Comparison of ENCODE assay signal across 8 cellular contexts in the genomic region with DNA sequence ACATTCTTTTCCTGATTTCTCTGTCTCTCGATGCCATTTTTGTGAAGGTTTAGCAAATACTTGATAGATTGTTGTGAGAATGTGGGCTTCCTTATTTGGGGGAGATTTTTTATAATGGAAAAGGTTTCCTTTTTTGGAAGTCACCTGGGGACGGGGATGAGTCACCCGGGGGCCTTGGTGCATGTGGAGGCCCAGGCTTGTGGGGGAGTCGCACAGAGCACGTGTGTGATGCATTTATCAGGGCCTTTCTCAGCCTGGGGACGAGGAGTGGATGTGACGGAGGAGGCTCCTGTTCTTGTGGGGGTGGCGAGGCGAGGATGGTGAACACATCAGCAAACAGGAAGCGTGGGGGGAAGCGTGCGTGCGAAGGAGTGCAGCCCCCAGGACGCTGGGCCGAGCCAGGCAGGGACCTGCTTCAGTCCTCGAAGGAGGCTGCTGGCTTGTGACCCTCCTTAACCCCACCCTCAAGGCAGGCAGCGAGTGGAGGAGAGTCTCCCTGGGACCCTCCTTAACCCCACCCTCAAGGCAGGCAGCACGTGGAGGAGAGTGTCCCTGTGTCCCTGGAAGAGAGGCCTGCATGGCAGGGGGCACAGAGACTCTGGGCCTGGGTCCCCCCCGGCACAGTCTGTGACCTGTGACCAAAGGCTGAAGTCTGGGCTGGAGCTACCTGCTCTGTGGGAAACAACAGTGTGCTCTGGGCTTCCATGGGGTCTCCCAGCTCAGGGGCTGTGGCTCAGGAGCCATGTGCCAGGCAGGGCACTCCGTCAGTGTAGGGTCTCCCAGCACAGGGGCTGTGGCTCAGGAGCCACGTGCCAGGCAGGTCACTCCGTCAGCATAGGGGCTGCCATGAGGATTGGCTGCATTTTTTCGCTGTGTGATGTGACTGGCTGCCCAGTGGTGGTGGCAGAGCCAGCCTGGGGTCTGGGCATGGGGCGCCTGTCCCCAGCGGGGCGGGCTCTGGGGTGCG. TPM values are rescaled to one million over a fixed set of nuclear protein-coding genes. Genes with fewer than 3 reads are reported as not detected.
DNase-seq lines count a peak whose midpoint lies in the region; ATAC-seq and TF ChIP-seq lines count a peak whose summit lies in the region.

No MANE protein-coding gene starts in this region.

- H3K27ac Mint-ChIP-seq in activated CD4-positive, alpha-beta T cell treated with anti-CD3 and anti-CD28 coated beads, Interleukin-2, amount 10 ng/mL, durations not matched to agents 24 days and 14 days, result peak overlapping the region; percentile 88
- peak overlapping the region; percentile 41 for H3K27ac Mint-ChIP-seq in endothelial cell (ENCODE audit: unreplicated experiment)

- H3K27me3 Mint-ChIP-seq in activated CD4-positive, alpha-beta T cell treated with anti-CD3 and anti-CD28 coated beads, Interleukin-2, amount 10 ng/mL, durations not matched to agents 24 days and 14 days, result peaks cover 2% of the 10 kb centered on the region
- peaks cover 7% of the 10 kb centered on the region for H3K27me3 Mint-ChIP-seq in endothelial cell (ENCODE audit: unreplicated experiment)

- peaks cover 46% of the 10 kb centered on the region for H3K4me1 Mint-ChIP-seq in activated CD4-positive, alpha-beta T cell treated with anti-CD3 and anti-CD28 coated beads, Interleukin-2, amount 10 ng/mL, durations not matched to agents 24 days and 14 days
- H3K4me1 Mint-ChIP-seq in endothelial cell (ENCODE audit: unreplicated experiment), result peaks cover 13% of the 10 kb centered on the region

- no peak overlapping the region for H3K4me3 ChIP-seq in H7 (ENCODE audit: insufficient read depth, low read depth, low read length)

- peak overlapping the region; percentile 78 for H3K4me3 Mint-ChIP-seq in activated CD4-positive, alpha-beta T cell treated with anti-CD3 and anti-CD28 coated beads, Interleukin-2, amount 10 ng/mL, durations not matched to agents 24 days and 14 days
- H3K4me3 Mint-ChIP-seq in endothelial cell (ENCODE audit: unreplicated experiment), result peak overlapping the region; percentile 65

- intact Hi-C loops in activated CD4-positive, alpha-beta T cell treated with anti-CD3 and anti-CD28 coated beads, Interleukin-2, amount 10 ng/mL, durations not matched to agents 24 days and 14 days (cut with micrococcal nuclease), result no loop called here

- H3K27me3 ChIP-seq in H7 (ENCODE audit: control insufficient read depth, insufficient read depth, low read length), result no peaks in the 10 kb centered on the region; the same call in 1 of the 2 replicates

- no peaks in the 10 kb centered on the region for H3K9me3 Mint-ChIP-seq in activated CD4-positive, alpha-beta T cell treated with anti-CD3 and anti-CD28 coated beads, Interleukin-2, amount 10 ng/mL, durations not matched to agents 24 days and 14 days
- no peaks in the 10 kb centered on the region for H3K9me3 Mint-ChIP-seq in endothelial cell (ENCODE audit: unreplicated experiment)

- peak; percentile 73 for DNase-seq in activated CD4-positive, alpha-beta T cell treated with anti-CD3 and anti-CD28 coated beads, Interleukin-2, amount 10 ng/mL, durations not matched to agents 24 days and 14 days
- DNase-seq in endothelial cell (ENCODE audit: low spot score), result no peak
- peak; percentile 38 for DNase-seq in stimulated activated CD8-positive, alpha-beta memory T cell treated with anti-CD3 and anti-CD28 coated beads, Interleukin-12 subunit alpha, Interleukin-12 subunit beta, amount 100 ng/mL, for 24 hours (ENCODE audit: extremely low read depth)
- no peak for DNase-seq in H7
- no peak for DNase-seq in DMS53 treated with DMSO at 0.1 percent for 48 hours (lab: John Stamatoyannopoulos, UW; ENCODE audit: unreplicated experiment)
- no peak for DNase-seq in NCI-H82 treated with DMSO at 0.1 percent for 48 hours (lab: John Stamatoyannopoulos, UW; ENCODE audit: unreplicated experiment)

- peaks cover 17% of the 10 kb centered on the region for H3K36me3 Mint-ChIP-seq in activated CD4-positive, alpha-beta T cell treated with anti-CD3 and anti-CD28 coated beads, Interleukin-2, amount 10 ng/mL, durations not matched to agents 24 days and 14 days (ENCODE audit: low read depth)
- peaks cover 3% of the 10 kb centered on the region for H3K36me3 Mint-ChIP-seq in endothelial cell (ENCODE audit: low read depth, unreplicated experiment)

- no peaks in the 10 kb centered on the region; the same call in 1 of the 2 replicates for H3K36me3 ChIP-seq in H7 (replicated peaks; ENCODE audit: control insufficient read depth, insufficient read depth, low read length)

- no peak for TF ChIP-seq CTCF in endothelial cell (IDR thresholded peaks at IDR 0.05; ENCODE audit: unreplicated experiment)

- ATAC-seq in HG02642 (IDR thresholded peaks at IDR 0.05; ENCODE audit: poor library complexity, unreplicated experiment) (peak; percentile 47), HG02970 (IDR thresholded peaks at IDR 0.05; ENCODE audit: low FRiP score, unreplicated experiment) (no peak)

RNA-seq across cellular contexts. Expression of gene AGPAT3, which starts 57.2 kb away (rescaled TPM):
- 127 and 130 TPM in 2 replicates for total RNA-seq in activated CD4-positive, alpha-beta T cell treated with anti-CD3 and anti-CD28 coated beads, Interleukin-2, amount 10 ng/mL, durations not matched to agents 24 days and 14 days
- 22.6 TPM for total RNA-seq in endothelial cell (ENCODE audit: unreplicated experiment)
- total RNA-seq in H7 (2014; rRNA removed; shearing (Covaris generic)), result 9.2 and 11.4 TPM in 2 replicates

Comparison
In these comparisons a context has a peak if more than half of its experiments do, and no peak if none do; other contexts are left out.
1. DNase-seq: peak in activated CD4-positive, alpha-beta T cell treated with anti-CD3 and anti-CD28 coated beads, Interleukin-2, amount 10 ng/mL, durations not matched to agents 24 days and 14 days (single experiment) and stimulated activated CD8-positive, alpha-beta memory T cell treated with anti-CD3 and anti-CD28 coated beads, Interleukin-12 subunit alpha, Interleukin-12 subunit beta, amount 100 ng/mL, for 24 hours (single experiment); none in endothelial cell (single experiment), H7 (single experiment), DMS53 treated with DMSO at 0.1 percent for 48 hours (single experiment) and NCI-H82 treated with DMSO at 0.1 percent for 48 hours (single experiment).